2 cellular contexts compared by ENCODE assay signal in the genomic region with DNA sequence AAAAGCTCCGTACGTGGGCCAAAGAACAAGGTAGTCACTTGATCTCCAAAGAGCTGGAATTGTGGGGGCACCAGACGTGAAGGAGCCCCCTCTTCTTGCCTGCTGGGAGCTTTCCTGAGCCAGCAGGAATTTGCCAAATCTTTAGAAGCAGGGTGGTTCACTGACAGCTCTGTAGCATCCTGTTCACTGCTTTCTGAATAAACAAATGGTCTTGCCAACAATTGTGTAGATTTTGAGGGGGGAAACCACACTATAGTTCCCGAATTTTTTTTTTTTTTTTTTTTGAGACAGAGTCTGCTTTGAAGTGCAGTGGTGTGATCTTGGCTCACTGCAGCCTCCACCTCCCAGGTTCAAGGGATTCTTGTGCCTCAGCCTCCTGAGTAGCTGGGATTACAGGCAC.
TF ChIP-seq lines count a peak whose summit lies in the region.

No MANE protein-coding gene starts in this region.

TF ChIP-seq in A549, 52 proteins besides CTCF, POLR2A, EP300 and RAD21:
- TF ChIP-seq, protein P1, sequence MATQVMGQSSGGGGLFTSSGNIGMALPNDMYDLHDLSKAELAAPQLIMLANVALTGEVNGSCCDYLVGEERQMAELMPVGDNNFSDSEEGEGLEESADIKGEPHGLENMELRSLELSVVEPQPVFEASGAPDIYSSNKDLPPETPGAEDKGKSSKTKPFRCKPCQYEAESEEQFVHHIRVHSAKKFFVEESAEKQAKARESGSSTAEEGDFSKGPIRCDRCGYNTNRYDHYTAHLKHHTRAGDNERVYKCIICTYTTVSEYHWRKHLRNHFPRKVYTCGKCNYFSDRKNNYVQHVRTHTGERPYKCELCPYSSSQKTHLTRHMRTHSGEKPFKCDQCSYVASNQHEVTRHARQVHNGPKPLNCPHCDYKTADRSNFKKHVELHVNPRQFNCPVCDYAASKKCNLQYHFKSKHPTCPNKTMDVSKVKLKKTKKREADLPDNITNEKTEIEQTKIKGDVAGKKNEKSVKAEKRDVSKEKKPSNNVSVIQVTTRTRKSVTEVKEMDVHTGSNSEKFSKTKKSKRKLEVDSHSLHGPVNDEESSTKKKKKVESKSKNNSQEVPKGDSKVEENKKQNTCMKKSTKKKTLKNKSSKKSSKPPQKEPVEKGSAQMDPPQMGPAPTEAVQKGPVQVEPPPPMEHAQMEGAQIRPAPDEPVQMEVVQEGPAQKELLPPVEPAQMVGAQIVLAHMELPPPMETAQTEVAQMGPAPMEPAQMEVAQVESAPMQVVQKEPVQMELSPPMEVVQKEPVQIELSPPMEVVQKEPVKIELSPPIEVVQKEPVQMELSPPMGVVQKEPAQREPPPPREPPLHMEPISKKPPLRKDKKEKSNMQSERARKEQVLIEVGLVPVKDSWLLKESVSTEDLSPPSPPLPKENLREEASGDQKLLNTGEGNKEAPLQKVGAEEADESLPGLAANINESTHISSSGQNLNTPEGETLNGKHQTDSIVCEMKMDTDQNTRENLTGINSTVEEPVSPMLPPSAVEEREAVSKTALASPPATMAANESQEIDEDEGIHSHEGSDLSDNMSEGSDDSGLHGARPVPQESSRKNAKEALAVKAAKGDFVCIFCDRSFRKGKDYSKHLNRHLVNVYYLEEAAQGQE (IDR thresholded peaks at IDR 0.05), result no peak
- TF ChIP-seq ZC3H11A (IDR thresholded peaks at IDR 0.05) (no peak), ESRRA (IDR thresholded peaks at IDR 0.05; ENCODE audit: borderline replicate concordance, low read length) (no peak), FOXS1 (CRISPR knock-in tag; IDR thresholded peaks at IDR 0.05) (no peak), SREBF2 (IDR thresholded peaks at IDR 0.05) (no peak), MAFK (IDR thresholded peaks at IDR 0.05; ENCODE audit: partially characterized antibody) (no peak), ZFP36 (IDR thresholded peaks at IDR 0.05; ENCODE audit: borderline replicate concordance, partially characterized antibody) (no peak), ZSCAN20 (CRISPR knock-in tag; IDR thresholded peaks at IDR 0.05) (no peak)

TF ChIP-seq in endothelial cell of umbilical vein, 7 proteins besides CTCF, POLR2A, EP300 and RAD21:
- TF ChIP-seq GATA2 (IDR thresholded peaks at IDR 0.05; ENCODE audit: insufficient read depth, insufficient read length, low read depth, low read length), result no peak
